In genomic region chr5:78317515-78317914, GRCh38 we compare ENCODE assay signal across 1 cellular context.
TF ChIP-seq lines count a peak whose summit lies in the region.

No MANE protein-coding gene starts in this region.

TF ChIP-seq in K562, 482 proteins besides CTCF, POLR2A, EP300 and RAD21:
- TF ChIP-seq ZNF263 (CRISPR knock-in tag; IDR thresholded peaks at IDR 0.05; ENCODE audit: borderline replicate concordance): no peak
- no peak for TF ChIP-seq KLF16 (IDR thresholded peaks at IDR 0.05)
- TF ChIP-seq SIRT6 (IDR thresholded peaks at IDR 0.05; ENCODE audit: low read depth, low read length): no peak
TF ChIP-seq in K562: peak in this region for 0.
